Comparison of ENCODE assay signal across 26 cellular contexts in genomic region chr1:232376632-232377493, GRCh38.
DNase-seq lines count a peak whose midpoint lies in the region; FAIRE-seq and TF ChIP-seq lines count a peak whose summit lies in the region.
"Had no signal": no experiment of that assay in that cellular context is flagged by ENCODE, and none has a peak within 500 bp of the region (broad histone marks: within the 10 kb centered on the region; RNA-seq: fewer than 3 reads in every experiment).

No MANE protein-coding gene starts in this region.

- H3K4me1 ChIP-seq in mammary epithelial cell (ENCODE audit: insufficient read depth, low read length), result peaks cover 7% of the 10 kb centered on the region
- H3K4me1 ChIP-seq in left ventricle myocardium inferior, result peaks cover 27% of the 10 kb centered on the region
- peaks cover 0 to 26% (median 19%) of the 10 kb centered on the region in 4 donors for H3K4me1 ChIP-seq in sigmoid colon
- H3K4me1 ChIP-seq: neural progenitor cell had no signal

- H3K4me3 ChIP-seq in mammary epithelial cell (replicated peaks in 1 of 3; ENCODE audit: insufficient read depth in 1 of 3, low read depth in 2 of 3, low read length in 3 of 3), result no peak overlapping the region
- H3K4me3 ChIP-seq in bronchial epithelial cell (ENCODE audit: low read depth, low read length), result no peak overlapping the region
- H3K4me3 ChIP-seq in left ventricle myocardium inferior, result no peak overlapping the region
- H3K4me3 ChIP-seq in sigmoid colon, result no peak overlapping the region
- H3K4me3 ChIP-seq: breast epithelium, GM12878, lung, neural progenitor cell had no signal

- H2AFZ ChIP-seq in mammary epithelial cell (ENCODE audit: low read depth, low read length), result peak overlapping the region; percentile 18
- H2AFZ ChIP-seq: neural progenitor cell had no signal

- no peak overlapping the region for H3K4me3 Mint-ChIP-seq in MCF 10A (ENCODE audit: unreplicated experiment)
- H3K4me3 Mint-ChIP-seq: neural progenitor cell; stimulated activated effector memory CD8-positive, alpha-beta T cell treated with anti-CD3 and anti-CD28 coated beads, Interleukin-12 subunit alpha, Interleukin-12 subunit beta, amount 100 ng/mL, for 72 hours had no signal

- CTCF ChIA-PET in mammary epithelial cell (lab: Charles Lee; ENCODE audit: low non-redundant PET) (interaction anchor here (0.7 kb wide), 1 partner anchor 251 kb away, joined by 3 read pairs; no protein-coding TSS in a partner anchor), MCF 10A (lab: Yijun Ruan, JAX) (interaction anchor here (0.7 to 1.2 kb wide), 5 partner anchors 8 to 251 kb away, joined by 3 to 4 read pairs (median 3); no protein-coding TSS in a partner anchor)

- in situ Hi-C loops in mammary epithelial cell (cut with MboI; ENCODE audit: low sequenced_read_pairs in 2 of 2), result no loop called here

- H3K36me3 ChIP-seq in mammary epithelial cell (ENCODE audit: insufficient read depth, low read length) (no peaks in the 10 kb centered on the region), bronchial epithelial cell (ENCODE audit: control insufficient read depth, insufficient read depth, low read length) (no peaks in the 10 kb centered on the region), left ventricle myocardium inferior (no peaks in the 10 kb centered on the region), sigmoid colon (no peaks in the 10 kb centered on the region)
- H3K36me3 ChIP-seq: breast epithelium, neural progenitor cell had no signal

- TF ChIP-seq CTCF in mammary epithelial cell (conservative IDR thresholded peaks at IDR 0.05 in 1 of 2, IDR thresholded peaks at IDR 0.05 in 1 of 2; ENCODE audit: extremely low read depth in 1 of 2, insufficient read depth in 1 of 2, low read depth in 1 of 2, low read length in 2 of 2) (no peak), MCF 10A (IDR thresholded peaks at IDR 0.05; ENCODE audit: unreplicated experiment) (no peak), bronchial epithelial cell (IDR thresholded peaks at IDR 0.05; ENCODE audit: insufficient read depth, low read length, severe bottlenecking) (no peak), left ventricle myocardium inferior (IDR thresholded peaks at IDR 0.05; ENCODE audit: borderline replicate concordance) (no peak), sigmoid colon (IDR thresholded peaks at IDR 0.05) (no peak)

- no peaks in the 10 kb centered on the region for H3K9me3 Mint-ChIP-seq in MCF 10A (ENCODE audit: unreplicated experiment)
- H3K9me3 Mint-ChIP-seq: activated naive CD4-positive, alpha-beta T cell treated with anti-CD3 and anti-CD28 coated beads, Interleukin-2, amount 50 U/mL, for 72 hours; neural progenitor cell; stimulated activated effector memory CD8-positive, alpha-beta T cell treated with anti-CD3 and anti-CD28 coated beads, Interleukin-12 subunit alpha, Interleukin-12 subunit beta, amount 100 ng/mL, for 72 hours had no signal

- dilution Hi-C loops in mammary epithelial cell (cut with HindIII; ENCODE audit: low sequenced_read_pairs), result no loop called here

- peaks cover 9% of the 10 kb centered on the region for H3K4me1 Mint-ChIP-seq in MCF 10A (ENCODE audit: insufficient read depth, unreplicated experiment)
- H3K4me1 Mint-ChIP-seq: stimulated activated effector memory CD8-positive, alpha-beta T cell treated with anti-CD3 and anti-CD28 coated beads, Interleukin-12 subunit alpha, Interleukin-12 subunit beta, amount 100 ng/mL, for 72 hours had no signal

- H3K9me3 ChIP-seq in mammary epithelial cell (replicated peaks; ENCODE audit: insufficient read depth, low read length) (no peaks in the 10 kb centered on the region), left ventricle myocardium inferior (replicated peaks) (no peaks in the 10 kb centered on the region), sigmoid colon (no peaks in the 10 kb centered on the region)
- H3K9me3 ChIP-seq: breast epithelium had no signal

- H3K27ac ChIP-seq in mammary epithelial cell (ENCODE audit: insufficient read depth, low read depth, low read length) (no peak overlapping the region), left ventricle myocardium inferior (replicated peaks) (peak overlapping the region; percentile 67), sigmoid colon (peak overlapping the region in 3 of 4 donors; percentile 14 to 31 (median 30))
- H3K27ac ChIP-seq: 22Rv1, neural progenitor cell had no signal

- H3K27ac Mint-ChIP-seq in MCF 10A (ENCODE audit: low read depth, unreplicated experiment), result no peak overlapping the region
- H3K27ac Mint-ChIP-seq: activated naive CD4-positive, alpha-beta T cell treated with anti-CD3 and anti-CD28 coated beads, Interleukin-2, amount 50 U/mL, for 72 hours; neural progenitor cell; stimulated activated effector memory CD8-positive, alpha-beta T cell treated with anti-CD3 and anti-CD28 coated beads, Interleukin-12 subunit alpha, Interleukin-12 subunit beta, amount 100 ng/mL, for 72 hours had no signal

- no peaks in the 10 kb centered on the region for H3K27me3 Mint-ChIP-seq in MCF 10A (ENCODE audit: insufficient read depth, unreplicated experiment)

- H4K20me1 ChIP-seq in mammary epithelial cell (ENCODE audit: insufficient read depth, low read length), result no peaks in the 10 kb centered on the region

- POLR2A ChIA-PET in MCF 10A (lab: Yijun Ruan, JAX), result interaction anchor here (1.0 to 1.6 kb wide), 5 partner anchors 9 to 37 kb away, joined by 3 read pairs; no protein-coding TSS in a partner anchor

- BruUV-seq in mammary epithelial cell (replicated peaks; lab: Mats Ljungman, UMichigan) (no TSS peak), MCF 10A (replicated peaks; lab: Mats Ljungman, UMichigan) (no TSS peak)

- no peak overlapping the region for H3K4me2 ChIP-seq in mammary epithelial cell (ENCODE audit: insufficient read depth, low read depth, low read length)
- H3K4me2 ChIP-seq: neural progenitor cell had no signal

- FAIRE-seq in bronchial epithelial cell (lab: Jason Lieb, UNC) (no peak), GM12891 (lab: Jason Lieb, UNC) (no peak)
- FAIRE-seq: GM12878, keratinocyte had no signal

- 53% methylated on average over 11 of the region's 16 CpGs for WGBS in mammary epithelial cell (ENCODE audit: low coverage, missing lambda C conversion rate)
- 88 to 91% methylated on average over 16 of the region's 16 CpGs for WGBS in sigmoid colon, 2 donors

- TF ChIP-seq POLR2A in sigmoid colon (IDR thresholded peaks at IDR 0.05), result no peak
- TF ChIP-seq POLR2A in GM12891 (IDR thresholded peaks at IDR 0.05; ENCODE audit: low read depth, low read length), result no peak

- DNase-seq in mammary epithelial cell (no peak), MCF 10A (ENCODE audit: unreplicated experiment) (no peak), bronchial epithelial cell (ENCODE audit: low read depth) (peak; percentile 65), left ventricle myocardium inferior (no peak), sigmoid colon (no peak), GM12891 (ENCODE audit: insufficient read length, low spot score) (no peak), NCI-H1436 treated with DMSO at 0.1 percent for 48 hours (lab: John Stamatoyannopoulos, UW) (no peak)
- DNase-seq in stimulated activated CD4-positive, alpha-beta T cell treated with anti-CD3 and anti-CD28 coated beads, Interleukin-15, amount 100 ng/mL, for 24 hours, result no peak
- DNase-seq: activated CD8-positive, alpha-beta memory T cell treated with anti-CD3 and anti-CD28 coated beads for 24 hours; activated effector memory CD4-positive, alpha-beta T cell treated with Interleukin-2 at 50 U/mL for 16 hours; anterior cingulate cortex; C1 segment of cervical spinal cord; H7; NCI-H1417 treated with DMSO at 0.1 percent for 48 hours; NCI-H2081 treated with DMSO at 0.1 percent for 48 hours; NCI-H226; SIG-M5; T-helper 9 cell had no signal

- H3K27me3 ChIP-seq in mammary epithelial cell (ENCODE audit: insufficient read depth, low read length) (no peaks in the 10 kb centered on the region), bronchial epithelial cell (ENCODE audit: control insufficient read depth, insufficient read depth, low read length) (no peaks in the 10 kb centered on the region), left ventricle myocardium inferior (ENCODE audit: low read depth) (no peaks in the 10 kb centered on the region), sigmoid colon (no peaks in the 10 kb centered on the region)
- H3K27me3 ChIP-seq: breast epithelium, neural progenitor cell had no signal

- H3K79me2 ChIP-seq in mammary epithelial cell (ENCODE audit: insufficient read depth, low read length), result no peaks in the 10 kb centered on the region

- no peak for TF ChIP-seq EP300 in sigmoid colon (IDR thresholded peaks at IDR 0.05)

- intact Hi-C loops in mammary epithelial cell (cut with micrococcal nuclease) (no loop called here), MCF 10A (cut with micrococcal nuclease) (no loop called here), left ventricle myocardium inferior (cut with micrococcal nuclease) (no loop called here), sigmoid colon (cut with DNase I) (no loop called here)

- H3K36me3 Mint-ChIP-seq in MCF 10A (ENCODE audit: insufficient read depth, unreplicated experiment), result no peaks in the 10 kb centered on the region
- H3K36me3 Mint-ChIP-seq: activated naive CD4-positive, alpha-beta T cell treated with anti-CD3 and anti-CD28 coated beads, Interleukin-2, amount 50 U/mL, for 72 hours; neural progenitor cell; stimulated activated effector memory CD8-positive, alpha-beta T cell treated with anti-CD3 and anti-CD28 coated beads, Interleukin-12 subunit alpha, Interleukin-12 subunit beta, amount 100 ng/mL, for 72 hours had no signal

- no peak overlapping the region for H3K9ac ChIP-seq in mammary epithelial cell (ENCODE audit: insufficient read depth, low read length)
- H3K9ac ChIP-seq: neural progenitor cell had no signal

TF ChIP-seq in GM12891, 5 proteins besides CTCF, POLR2A, EP300 and RAD21:
- TF ChIP-seq POU2F2 (IDR thresholded peaks at IDR 0.05; ENCODE audit: low read depth, low read length) (no peak), SPI1 (IDR thresholded peaks at IDR 0.05; ENCODE audit: low read depth, low read length) (no peak), POLR2AphosphoS5 (IDR thresholded peaks at IDR 0.05; ENCODE audit: low read depth, low read length) (no peak), TAF1 (IDR thresholded peaks at IDR 0.05; ENCODE audit: low read depth, low read length) (no peak), PAX5 (IDR thresholded peaks at IDR 0.05; ENCODE audit: insufficient read depth, low read length, severe bottlenecking) (no peak)
